1 cellular context compared by ENCODE assay signal in the genomic region with DNA sequence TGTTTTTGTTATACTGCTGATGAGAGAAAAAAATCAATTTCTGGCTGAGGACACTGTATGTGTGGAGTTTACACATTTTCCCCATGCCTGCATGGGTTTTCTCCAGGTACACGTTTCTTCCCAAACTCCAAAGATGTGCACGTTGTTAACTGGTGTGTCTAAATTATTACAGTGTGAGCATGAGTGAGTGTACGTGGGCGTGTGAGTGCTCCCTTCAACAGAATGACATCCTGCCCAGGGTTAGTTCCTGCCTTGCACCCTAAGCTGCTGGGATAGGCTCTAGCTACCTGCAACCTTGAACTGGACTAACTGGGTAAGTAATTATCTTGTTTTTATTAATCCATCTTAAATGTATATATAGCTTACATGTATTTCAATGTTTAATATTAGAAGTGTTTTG.
TF ChIP-seq lines count a peak whose summit lies in the region.

No MANE protein-coding gene starts in this region.

TF ChIP-seq in K562, 482 proteins besides CTCF, POLR2A, EP300 and RAD21:
- TF ChIP-seq EGR1 (conservative IDR thresholded peaks at IDR 0.05) (peak; percentile 72), NCOR1 (IDR thresholded peaks at IDR 0.05) (no peak), YBX1 (IDR thresholded peaks at IDR 0.05) (no peak), RNF2 (IDR thresholded peaks at IDR 0.05) (no peak), TSHZ1 (CRISPR knock-in tag; IDR thresholded peaks at IDR 0.05) (no peak), CBX8 (IDR thresholded peaks at IDR 0.05; ENCODE audit: borderline replicate concordance, extremely low read depth, low read depth, low read length, poor library complexity, severe bottlenecking) (no peak), RFX5 (IDR thresholded peaks at IDR 0.05; ENCODE audit: low read depth, low read length) (no peak), POLR2B (IDR thresholded peaks at IDR 0.05; ENCODE audit: low read depth, partially characterized antibody) (peak; percentile 42), FOXA3 (CRISPR knock-in tag; conservative IDR thresholded peaks at IDR 0.05 in 1 of 2, IDR thresholded peaks at IDR 0.05 in 1 of 2) (no peak), ZNF274 (IDR thresholded peaks at IDR 0.05; ENCODE audit: borderline replicate concordance, low read depth, low read length) (no peak)
- TF ChIP-seq, protein P1, sequence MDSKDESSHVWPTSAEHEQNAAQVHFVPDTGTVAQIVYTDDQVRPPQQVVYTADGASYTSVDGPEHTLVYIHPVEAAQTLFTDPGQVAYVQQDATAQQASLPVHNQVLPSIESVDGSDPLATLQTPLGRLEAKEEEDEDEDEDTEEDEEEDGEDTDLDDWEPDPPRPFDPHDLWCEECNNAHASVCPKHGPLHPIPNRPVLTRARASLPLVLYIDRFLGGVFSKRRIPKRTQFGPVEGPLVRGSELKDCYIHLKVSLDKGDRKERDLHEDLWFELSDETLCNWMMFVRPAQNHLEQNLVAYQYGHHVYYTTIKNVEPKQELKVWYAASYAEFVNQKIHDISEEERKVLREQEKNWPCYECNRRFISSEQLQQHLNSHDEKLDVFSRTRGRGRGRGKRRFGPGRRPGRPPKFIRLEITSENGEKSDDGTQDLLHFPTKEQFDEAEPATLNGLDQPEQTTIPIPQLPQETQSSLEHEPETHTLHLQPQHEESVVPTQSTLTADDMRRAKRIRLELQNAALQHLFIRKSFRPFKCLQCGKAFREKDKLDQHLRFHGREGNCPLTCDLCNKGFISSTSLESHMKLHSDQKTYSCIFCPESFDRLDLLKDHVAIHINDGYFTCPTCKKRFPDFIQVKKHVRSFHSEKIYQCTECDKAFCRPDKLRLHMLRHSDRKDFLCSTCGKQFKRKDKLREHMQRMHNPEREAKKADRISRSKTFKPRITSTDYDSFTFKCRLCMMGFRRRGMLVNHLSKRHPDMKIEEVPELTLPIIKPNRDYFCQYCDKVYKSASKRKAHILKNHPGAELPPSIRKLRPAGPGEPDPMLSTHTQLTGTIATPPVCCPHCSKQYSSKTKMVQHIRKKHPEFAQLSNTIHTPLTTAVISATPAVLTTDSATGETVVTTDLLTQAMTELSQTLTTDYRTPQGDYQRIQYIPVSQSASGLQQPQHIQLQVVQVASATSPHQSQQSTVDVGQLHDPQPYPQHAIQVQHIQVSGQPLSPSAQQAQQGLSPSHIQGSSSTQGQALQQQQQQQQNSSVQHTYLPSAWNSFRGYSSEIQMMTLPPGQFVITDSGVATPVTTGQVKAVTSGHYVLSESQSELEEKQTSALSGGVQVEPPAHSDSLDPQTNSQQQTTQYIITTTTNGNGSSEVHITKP (IDR thresholded peaks at IDR 0.05; ENCODE audit: partially characterized antibody) = no peak
- TF ChIP-seq, protein P2, sequence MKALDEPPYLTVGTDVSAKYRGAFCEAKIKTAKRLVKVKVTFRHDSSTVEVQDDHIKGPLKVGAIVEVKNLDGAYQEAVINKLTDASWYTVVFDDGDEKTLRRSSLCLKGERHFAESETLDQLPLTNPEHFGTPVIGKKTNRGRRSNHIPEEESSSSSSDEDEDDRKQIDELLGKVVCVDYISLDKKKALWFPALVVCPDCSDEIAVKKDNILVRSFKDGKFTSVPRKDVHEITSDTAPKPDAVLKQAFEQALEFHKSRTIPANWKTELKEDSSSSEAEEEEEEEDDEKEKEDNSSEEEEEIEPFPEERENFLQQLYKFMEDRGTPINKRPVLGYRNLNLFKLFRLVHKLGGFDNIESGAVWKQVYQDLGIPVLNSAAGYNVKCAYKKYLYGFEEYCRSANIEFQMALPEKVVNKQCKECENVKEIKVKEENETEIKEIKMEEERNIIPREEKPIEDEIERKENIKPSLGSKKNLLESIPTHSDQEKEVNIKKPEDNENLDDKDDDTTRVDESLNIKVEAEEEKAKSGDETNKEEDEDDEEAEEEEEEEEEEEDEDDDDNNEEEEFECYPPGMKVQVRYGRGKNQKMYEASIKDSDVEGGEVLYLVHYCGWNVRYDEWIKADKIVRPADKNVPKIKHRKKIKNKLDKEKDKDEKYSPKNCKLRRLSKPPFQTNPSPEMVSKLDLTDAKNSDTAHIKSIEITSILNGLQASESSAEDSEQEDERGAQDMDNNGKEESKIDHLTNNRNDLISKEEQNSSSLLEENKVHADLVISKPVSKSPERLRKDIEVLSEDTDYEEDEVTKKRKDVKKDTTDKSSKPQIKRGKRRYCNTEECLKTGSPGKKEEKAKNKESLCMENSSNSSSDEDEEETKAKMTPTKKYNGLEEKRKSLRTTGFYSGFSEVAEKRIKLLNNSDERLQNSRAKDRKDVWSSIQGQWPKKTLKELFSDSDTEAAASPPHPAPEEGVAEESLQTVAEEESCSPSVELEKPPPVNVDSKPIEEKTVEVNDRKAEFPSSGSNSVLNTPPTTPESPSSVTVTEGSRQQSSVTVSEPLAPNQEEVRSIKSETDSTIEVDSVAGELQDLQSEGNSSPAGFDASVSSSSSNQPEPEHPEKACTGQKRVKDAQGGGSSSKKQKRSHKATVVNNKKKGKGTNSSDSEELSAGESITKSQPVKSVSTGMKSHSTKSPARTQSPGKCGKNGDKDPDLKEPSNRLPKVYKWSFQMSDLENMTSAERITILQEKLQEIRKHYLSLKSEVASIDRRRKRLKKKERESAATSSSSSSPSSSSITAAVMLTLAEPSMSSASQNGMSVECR (CRISPR knock-in tag; IDR thresholded peaks at IDR 0.05) = no peak
